Comparison of ENCODE assay signal across 14 cellular contexts in the genomic region with DNA sequence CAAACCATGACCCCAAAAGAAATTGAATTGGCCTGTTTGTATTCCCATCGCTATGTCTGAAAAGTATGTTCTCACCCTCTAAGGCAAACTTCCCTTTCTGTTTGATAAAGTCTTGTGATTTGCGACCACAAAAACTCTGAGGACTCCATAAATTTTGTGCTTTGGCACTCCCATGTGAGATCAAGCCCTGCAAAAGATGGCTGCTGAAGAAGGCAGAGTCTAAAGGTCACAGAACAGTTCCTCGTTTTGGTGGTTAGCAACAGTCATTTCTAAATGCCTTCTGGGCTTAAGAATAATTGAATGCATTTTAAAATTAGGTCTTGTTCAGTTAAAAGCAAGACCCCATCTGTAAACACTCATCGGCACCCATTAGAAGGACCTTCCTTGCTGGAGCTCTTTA.
DNase-seq lines count a peak whose midpoint lies in the region; ATAC-seq and TF ChIP-seq lines count a peak whose summit lies in the region.
"Had no signal": no experiment of that assay in that cellular context is flagged by ENCODE, and none has a peak within 500 bp of the region (broad histone marks: within the 10 kb centered on the region; RNA-seq: fewer than 3 reads in every experiment).

No MANE protein-coding gene starts in this region.

- ATAC-seq in GM18502 (IDR thresholded peaks at IDR 0.05; ENCODE audit: poor library complexity, unreplicated experiment), result peak; percentile 75
- ATAC-seq in HG02981 (IDR thresholded peaks at IDR 0.05; ENCODE audit: unreplicated experiment), result peak; percentile 79
- ATAC-seq: PC-3 had no signal

- H3K79me1 ChIP-seq in neuronal stem cell (ENCODE audit: low read depth, low read length), result no peaks in the 10 kb centered on the region

- no peaks in the 10 kb centered on the region for H3K4me1 ChIP-seq in neuronal stem cell (ENCODE audit: control insufficient read depth in 2 of 2, insufficient read depth in 1 of 2, low read depth in 1 of 2, low read length in 2 of 2)
- H3K4me1 ChIP-seq: BE2C had no signal

- no peaks in the 10 kb centered on the region for H3K9me3 Mint-ChIP-seq in endothelial cell (ENCODE audit: unreplicated experiment)
- H3K9me3 Mint-ChIP-seq: endodermal cell had no signal

- H2BK12ac ChIP-seq in neuronal stem cell (ENCODE audit: low read length), result no peak overlapping the region

- no peak overlapping the region for H2BK15ac ChIP-seq in neuronal stem cell (ENCODE audit: low read length)

- H3K18ac ChIP-seq in neuronal stem cell (ENCODE audit: low read length), result no peak overlapping the region

- no peak overlapping the region for H3K4me3 Mint-ChIP-seq in endothelial cell (ENCODE audit: unreplicated experiment)
- H3K4me3 Mint-ChIP-seq: endodermal cell had no signal

- no peak overlapping the region for H3K9ac ChIP-seq in neuronal stem cell (ENCODE audit: low read depth, low read length, poor library complexity)

- no peak overlapping the region for H3K27ac ChIP-seq in neuronal stem cell (replicated peaks; ENCODE audit: low read length)

- H2BK5ac ChIP-seq in neuronal stem cell (ENCODE audit: low read length), result no peak overlapping the region

- H2AK5ac ChIP-seq in neuronal stem cell (ENCODE audit: low read depth, low read length), result no peak overlapping the region

- H3K36me3 ChIP-seq in neuronal stem cell (replicated peaks in 1 of 2; ENCODE audit: control insufficient read depth in 2 of 2, insufficient read depth in 2 of 2, low read length in 2 of 2), result no peaks in the 10 kb centered on the region
- H3K36me3 ChIP-seq: BE2C had no signal

- no peak overlapping the region for H2AFZ ChIP-seq in neuronal stem cell (ENCODE audit: low read length)

- H3K27ac Mint-ChIP-seq in endothelial cell (ENCODE audit: unreplicated experiment), result no peak overlapping the region
- H3K27ac Mint-ChIP-seq: endodermal cell had no signal

- no peaks in the 10 kb centered on the region for H3K27me3 Mint-ChIP-seq in endothelial cell (ENCODE audit: unreplicated experiment)

- H3K36me3 Mint-ChIP-seq in endothelial cell (ENCODE audit: low read depth, unreplicated experiment), result no peaks in the 10 kb centered on the region

- H2BK120ac ChIP-seq in neuronal stem cell (ENCODE audit: low read depth, low read length), result no peak overlapping the region

- no peaks in the 10 kb centered on the region for H3K4me1 Mint-ChIP-seq in endothelial cell (ENCODE audit: unreplicated experiment)
- H3K4me1 Mint-ChIP-seq: endodermal cell had no signal

- WGBS in neuronal stem cell (ENCODE audit: extremely low coverage in 2 of 2, insufficient read length in 2 of 2, insufficient replicate concordance in 1 of 2), 2 donors, result no CpG with 5 or more reads among the region's 4 CpGs

- H3K4me3 ChIP-seq in neuronal stem cell (ENCODE audit: low read length in 2 of 2), result no peak overlapping the region

- no peaks in the 10 kb centered on the region for H3K9me3 ChIP-seq in neuronal stem cell (replicated peaks in 1 of 2; ENCODE audit: control insufficient read depth in 2 of 2, insufficient read depth in 1 of 2, low read depth in 1 of 2, low read length in 2 of 2)
- H3K9me3 ChIP-seq: BE2C had no signal

- DNase-seq in GM20000 (ENCODE audit: low spot score) (peak; percentile 48), NOMO-1 treated with DMSO at 0.1 percent for 48 hours (lab: John Stamatoyannopoulos, UW; ENCODE audit: unreplicated experiment) (peak; percentile 99), endothelial cell (ENCODE audit: low spot score) (no peak), NCI-H2029 treated with DMSO at 0.1 percent for 48 hours (lab: John Stamatoyannopoulos, UW) (no peak), neuronal stem cell (ENCODE audit: low spot score) (no peak)
- DNase-seq in activated effector memory CD4-positive, alpha-beta T cell treated with anti-CD3 and anti-CD28 coated beads, Interleukin-2, amount 50 U/mL, for 16 hours, result no peak
- DNase-seq: BE2C; endodermal cell; NCI-H1417; PC-3; stimulated activated naive CD4-positive, alpha-beta T cell; T1000 had no signal

- TF ChIP-seq CTCF in GM20000 (IDR thresholded peaks at IDR 0.05; ENCODE audit: extremely low read depth, missing control alignments) (no peak), endothelial cell (IDR thresholded peaks at IDR 0.05; ENCODE audit: unreplicated experiment) (no peak)

- H3K4ac ChIP-seq in neuronal stem cell (ENCODE audit: low read length), result no peak overlapping the region

- H3K27me3 ChIP-seq in neuronal stem cell (ENCODE audit: control insufficient read depth in 3 of 3, insufficient read depth in 3 of 3, low read depth in 1 of 3, low read length in 3 of 3), result no peaks in the 10 kb centered on the region
- H3K27me3 ChIP-seq: BE2C had no signal

- H4K8ac ChIP-seq in neuronal stem cell (ENCODE audit: low read depth, low read length), result no peak overlapping the region

- H3K4me2 ChIP-seq in neuronal stem cell (ENCODE audit: insufficient read depth, low read length, poor library complexity, severe bottlenecking), result no peak overlapping the region

- no peak overlapping the region for H3K14ac ChIP-seq in neuronal stem cell (ENCODE audit: low read length)

- no peak overlapping the region for H3K23ac ChIP-seq in neuronal stem cell (ENCODE audit: low read depth, low read length, poor library complexity)

- no peak overlapping the region for H4K91ac ChIP-seq in neuronal stem cell (ENCODE audit: low read depth, low read length, poor library complexity)

Comparison
In these comparisons a context has a peak if more than half of its experiments do, and no peak if none do; other contexts are left out.
1. DNase-seq: peak in GM20000 (single experiment) and NOMO-1 treated with DMSO at 0.1 percent for 48 hours (single experiment); none in endothelial cell (single experiment), activated effector memory CD4-positive, alpha-beta T cell treated with anti-CD3 and anti-CD28 coated beads, Interleukin-2, amount 50 U/mL, for 16 hours (single experiment), NCI-H2029 treated with DMSO at 0.1 percent for 48 hours (single experiment) and neuronal stem cell (single experiment).